In genomic region chr22:37419370-37419915, GRCh38 we compare ENCODE assay signal across 10 cellular contexts. TPM values are rescaled to one million over a fixed set of nuclear protein-coding genes. Genes with fewer than 3 reads are reported as not detected.
DNase-seq lines count a peak whose midpoint lies in the region; ATAC-seq and TF ChIP-seq lines count a peak whose summit lies in the region.
"Had no signal": no experiment of that assay in that cellular context is flagged by ENCODE, and none has a peak within 500 bp of the region (broad histone marks: within the 10 kb centered on the region; RNA-seq: fewer than 3 reads in every experiment).

No MANE protein-coding gene starts in this region.

- H3K27ac ChIP-seq in skin epidermis, result peak overlapping the region in 1 of 21 experiments; percentile 49
- H3K27ac ChIP-seq: tibial artery had no signal

- no peaks in the 10 kb centered on the region for H3K9me3 Mint-ChIP-seq in T-helper 1 cell treated with Interleukin-12 subunit alpha and Interleukin-12 subunit beta and Interleukin-4 antibody, amounts not matched to agents 30 μg/mL and 1 μg/mL, for 36 hours
- H3K9me3 Mint-ChIP-seq in activated CD4-positive, alpha-beta memory T cell treated with anti-CD3 and anti-CD28 coated beads for 36 hours, result no peaks in the 10 kb centered on the region
- H3K9me3 Mint-ChIP-seq in glutamatergic neuron (ENCODE audit: unreplicated experiment), result peaks cover 2% of the 10 kb centered on the region

- no peaks in the 10 kb centered on the region for H3K36me3 Mint-ChIP-seq in T-helper 1 cell treated with Interleukin-12 subunit alpha and Interleukin-12 subunit beta and Interleukin-4 antibody, amounts not matched to agents 30 μg/mL and 1 μg/mL, for 36 hours (ENCODE audit: low read depth)
- no peaks in the 10 kb centered on the region for H3K36me3 Mint-ChIP-seq in activated CD4-positive, alpha-beta memory T cell treated with anti-CD3 and anti-CD28 coated beads for 36 hours
- no peaks in the 10 kb centered on the region for H3K36me3 Mint-ChIP-seq in glutamatergic neuron (ENCODE audit: unreplicated experiment)

- no peak for ATAC-seq in HG02588 (IDR thresholded peaks at IDR 0.05; ENCODE audit: unreplicated experiment)

- no peak overlapping the region for H3K27ac Mint-ChIP-seq in T-helper 1 cell treated with Interleukin-12 subunit alpha and Interleukin-12 subunit beta and Interleukin-4 antibody, amounts not matched to agents 30 μg/mL and 1 μg/mL, for 36 hours
- no peak overlapping the region for H3K27ac Mint-ChIP-seq in activated CD4-positive, alpha-beta memory T cell treated with anti-CD3 and anti-CD28 coated beads for 36 hours
- peak overlapping the region; percentile 76 for H3K27ac Mint-ChIP-seq in glutamatergic neuron (ENCODE audit: unreplicated experiment)

- no peak for TF ChIP-seq CTCF in glutamatergic neuron (IDR thresholded peaks at IDR 0.05; ENCODE audit: partially characterized antibody, unreplicated experiment)

- peaks cover 25% of the 10 kb centered on the region for H3K4me1 Mint-ChIP-seq in T-helper 1 cell treated with Interleukin-12 subunit alpha and Interleukin-12 subunit beta and Interleukin-4 antibody, amounts not matched to agents 30 μg/mL and 1 μg/mL, for 36 hours (ENCODE audit: low read depth)
- H3K4me1 Mint-ChIP-seq in activated CD4-positive, alpha-beta memory T cell treated with anti-CD3 and anti-CD28 coated beads for 36 hours (ENCODE audit: low read depth), result peaks cover 28% of the 10 kb centered on the region
- H3K4me1 Mint-ChIP-seq in glutamatergic neuron (ENCODE audit: low read depth, unreplicated experiment), result peaks cover 43% of the 10 kb centered on the region

- H3K27me3 Mint-ChIP-seq in T-helper 1 cell treated with Interleukin-12 subunit alpha and Interleukin-12 subunit beta and Interleukin-4 antibody, amounts not matched to agents 30 μg/mL and 1 μg/mL, for 36 hours (ENCODE audit: low read depth), result peaks cover 70% of the 10 kb centered on the region
- H3K27me3 Mint-ChIP-seq in activated CD4-positive, alpha-beta memory T cell treated with anti-CD3 and anti-CD28 coated beads for 36 hours, result peaks cover 57% of the 10 kb centered on the region
- H3K27me3 Mint-ChIP-seq in glutamatergic neuron (ENCODE audit: unreplicated experiment), result peaks cover 17% of the 10 kb centered on the region

- DNase-seq in T-helper 1 cell (no peak), glutamatergic neuron (no peak), NCI-H748 treated with DMSO at 0.1 percent for 48 hours (lab: John Stamatoyannopoulos, UW) (no peak), HuH-7 (ENCODE audit: low spot score) (no peak)
- DNase-seq in activated CD4-positive, alpha-beta memory T cell treated with anti-CD3 and anti-CD28 coated beads for 36 hours, result no peak
- DNase-seq: activated gamma-delta T cell, tibial artery had no signal

- peak overlapping the region; percentile 50 for H3K4me3 Mint-ChIP-seq in T-helper 1 cell treated with Interleukin-12 subunit alpha and Interleukin-12 subunit beta and Interleukin-4 antibody, amounts not matched to agents 30 μg/mL and 1 μg/mL, for 36 hours
- H3K4me3 Mint-ChIP-seq in activated CD4-positive, alpha-beta memory T cell treated with anti-CD3 and anti-CD28 coated beads for 36 hours, result peak overlapping the region; percentile 60
- H3K4me3 Mint-ChIP-seq in glutamatergic neuron (ENCODE audit: unreplicated experiment), result peak overlapping the region; percentile 85

- CTCF ChIA-PET in activated CD4-positive, alpha-beta memory T cell treated with anti-CD3 and anti-CD28 coated beads for 36 hours (lab: Charles Lee), result no interaction called here

- intact Hi-C loops in activated CD4-positive, alpha-beta memory T cell treated with anti-CD3 and anti-CD28 coated beads for 36 hours (cut with micrococcal nuclease), result no loop called here

- POLR2A ChIA-PET in activated CD4-positive, alpha-beta memory T cell treated with anti-CD3 and anti-CD28 coated beads for 36 hours (lab: Charles Lee), result no interaction called here

- H3K4me3 ChIP-seq in skin epidermis, result peak overlapping the region; percentile 6 to 31 (median 18)

RNA-seq across cellular contexts. Expression of gene ELFN2, which starts 7.8 kb away (rescaled TPM):
- total RNA-seq in activated CD4-positive, alpha-beta memory T cell treated with anti-CD3 and anti-CD28 coated beads for 36 hours, result under 1 TPM; 0.39 to 0.57 TPM
- 7.3 TPM for total RNA-seq in glutamatergic neuron (ENCODE audit: unreplicated experiment)
